Comparison of ENCODE assay signal across 16 cellular contexts in the genomic region with DNA sequence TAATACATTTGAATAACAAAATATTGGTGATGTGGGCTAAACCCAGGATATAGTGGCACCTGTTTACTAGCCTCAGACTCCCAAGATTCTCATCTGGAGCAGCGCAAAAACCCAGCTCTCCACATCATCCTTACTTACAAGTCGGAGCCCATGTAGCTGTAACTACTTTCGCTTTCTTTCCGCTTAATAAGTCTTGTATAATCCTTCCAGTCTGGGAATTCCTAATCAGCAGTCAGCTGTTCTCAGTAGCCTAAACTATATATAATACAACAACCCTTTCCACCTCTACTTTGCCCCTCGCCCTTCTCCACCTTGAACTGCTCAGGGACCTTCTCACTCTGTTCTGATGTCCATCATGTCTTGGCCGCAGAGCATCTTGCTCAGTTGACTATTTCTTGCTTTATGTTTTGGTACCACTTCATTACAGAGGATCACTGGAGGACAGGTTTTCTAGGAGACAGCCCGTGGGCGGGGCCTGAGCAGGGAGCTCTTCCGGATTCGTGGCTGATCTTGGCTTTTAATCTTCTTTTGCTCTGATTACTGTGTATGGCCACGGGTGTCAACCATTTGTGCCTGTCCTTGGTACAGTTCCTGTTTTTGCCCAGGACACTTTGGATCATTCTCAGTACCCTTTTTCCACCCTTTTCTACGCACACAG.
"Had no signal": no experiment of that assay in that cellular context is flagged by ENCODE, and none has a peak within 500 bp of the region (broad histone marks: within the 10 kb centered on the region; RNA-seq: fewer than 3 reads in every experiment).

No MANE protein-coding gene starts in this region.

- H3K36me3 ChIP-seq: lower lobe of right lung, neutrophil, right atrium auricular region had no signal

- H3K27ac ChIP-seq: lower lobe of right lung, neutrophil, right atrium auricular region had no signal

- ATAC-seq: activated CD4-positive, CD25-positive, alpha-beta regulatory T cell treated with anti-CD3 and anti-CD28 coated beads, Interleukin-2, amount 50 U/mL, for 24 hours; lower lobe of right lung; naive thymus-derived CD4-positive, alpha-beta T cell; stimulated activated naive B cell treated with anti-CD40 and anti-IgM and Interleukin-4, amounts not matched to agents 10 μg/mL and 1 μg/mL and 100 μg/mL, for 72 hours had no signal

- DNase-seq: activated naive CD4-positive, alpha-beta T cell treated with anti-CD3 and anti-CD28 coated beads, Interleukin-2, amount 10 ng/mL, durations not matched to agents 7 days and 5 days; caudate nucleus; cortex of kidney; effector memory CD4-positive, alpha-beta T cell; hypothalamus; lower lobe of right lung; midbrain; naive thymus-derived CD4-positive, alpha-beta T cell; posterior cingulate gyrus; stimulated activated CD4-positive, alpha-beta T cell treated with anti-CD3 and anti-CD28 coated beads, Interleukin-2, amount 100 ng/mL, for 24 hours; stimulated activated naive B cell treated with anti-CD40 and anti-IgM and Interleukin-4, amounts not matched to agents 10 μg/mL and 1 μg/mL and 100 μg/mL, for 72 hours; substantia nigra; T-helper 2 cell had no signal

- H3K27me3 ChIP-seq: neutrophil, right atrium auricular region had no signal

- H3K4me3 ChIP-seq: lower lobe of right lung, right atrium auricular region had no signal

- H3K9me3 ChIP-seq: lower lobe of right lung, neutrophil had no signal
